1 cellular context compared by ENCODE assay signal in genomic region chr5:122880170-122880689, GRCh38.
TF ChIP-seq lines count a peak whose summit lies in the region.

No MANE protein-coding gene starts in this region.

TF ChIP-seq in HEK293, 187 proteins besides CTCF, POLR2A, EP300 and RAD21 (continued from another document):
- no peak for TF ChIP-seq ZNF488 (tag by site-specific recombination; IDR thresholded peaks at IDR 0.05)
- TF ChIP-seq PRDM10 (tag by site-specific recombination; IDR thresholded peaks at IDR 0.05) = no peak
- no peak for TF ChIP-seq ATF2 (tag by site-specific recombination; IDR thresholded peaks at IDR 0.05; ENCODE audit: low read depth)
- TF ChIP-seq ZBTB26 (tag by site-specific recombination; optimal IDR thresholded peaks at IDR 0.05) = no peak
- no peak for TF ChIP-seq SP7 (tag by site-specific recombination; IDR thresholded peaks at IDR 0.05)
- peak; percentile 92 for TF ChIP-seq EGR2 (tag by site-specific recombination; IDR thresholded peaks at IDR 0.05; ENCODE audit: low read depth)
- TF ChIP-seq ZNF670 (tag by site-specific recombination; IDR thresholded peaks at IDR 0.05; ENCODE audit: low read depth) = no peak
- peak; percentile 72 for TF ChIP-seq ZFHX2 (tag by site-specific recombination; conservative IDR thresholded peaks at IDR 0.05)
